ENCODE assay signal across 12 cellular contexts in the genomic region with DNA sequence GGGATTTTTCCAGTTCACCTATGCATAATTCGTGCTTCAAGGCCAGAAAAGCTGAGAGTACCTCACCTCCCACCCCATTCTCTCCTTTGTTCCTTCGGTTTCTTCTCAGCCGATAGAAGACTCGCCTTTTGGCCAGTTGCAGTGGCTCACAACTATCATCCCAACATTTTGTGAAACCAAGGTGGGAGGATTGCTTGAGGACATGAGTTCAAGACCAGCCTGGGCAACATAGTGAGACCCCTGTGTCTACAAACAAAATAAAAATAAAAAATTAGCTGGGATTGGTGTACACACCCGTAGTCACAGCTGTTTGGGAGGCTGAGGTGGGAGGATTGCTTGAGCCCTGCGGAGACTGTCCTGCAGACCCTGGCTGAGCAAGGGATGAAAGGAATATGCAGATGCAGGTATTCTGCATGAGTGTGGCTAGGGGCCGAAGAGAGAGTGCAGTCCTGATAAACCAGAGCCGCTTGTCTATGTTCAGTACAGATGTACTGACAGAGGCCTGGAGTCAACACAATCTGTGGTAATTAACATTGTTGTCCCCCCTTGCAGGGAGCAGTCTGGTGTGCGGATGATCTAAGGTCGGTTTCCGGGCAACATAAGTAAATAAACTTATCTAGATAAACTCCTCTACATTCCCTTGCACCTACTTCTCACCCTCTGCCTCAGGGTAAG. TPM values are rescaled to one million over a fixed set of nuclear protein-coding genes. Genes with fewer than 3 reads are reported as not detected.
DNase-seq lines count a peak whose midpoint lies in the region; TF ChIP-seq lines count a peak whose summit lies in the region.
"Had no signal": no experiment of that assay in that cellular context is flagged by ENCODE, and none has a peak within 500 bp of the region (broad histone marks: within the 10 kb centered on the region; RNA-seq: fewer than 3 reads in every experiment).

No MANE protein-coding gene starts in this region.

- H3K4me3 ChIP-seq in retinal pigment epithelial cell (ENCODE audit: low read length), result no peak overlapping the region
- H3K4me3 ChIP-seq: sigmoid colon had no signal

- DNase-seq in HT-29 (ENCODE audit: low spot score) (peak; percentile 56), amniotic epithelial cell (ENCODE audit: low read depth) (peak; percentile 95), kidney glomerular epithelial cell (lab: John Stamatoyannopoulos, UW) (peak; percentile 35), retinal pigment epithelial cell (ENCODE audit: low read depth) (peak; percentile 50), AML-193 (lab: John Stamatoyannopoulos, UW) (no peak), NCI-H2029 treated with DMSO at 0.1 percent for 48 hours (lab: John Stamatoyannopoulos, UW) (no peak)
- DNase-seq in NK-92 treated with Interleukin-12 subunit alpha and Interleukin-12 subunit beta, amount 100 ng/mL, for 24 hours (lab: John Stamatoyannopoulos, UW), result no peak
- DNase-seq: activated CD4-positive, alpha-beta T cell treated with anti-CD3 and anti-CD28 coated beads, Interleukin-2, amount 10 ng/mL, durations not matched to agents 24 days and 14 days; CD8-positive, alpha-beta memory T cell; hypothalamus; NCI-H2081 treated with DMSO at 0.1 percent for 48 hours; sigmoid colon had no signal

- no peak for TF ChIP-seq CTCF in retinal pigment epithelial cell (conservative IDR thresholded peaks at IDR 0.05; ENCODE audit: low read depth, low read length)

RNA-seq across cellular contexts. Expression of a gene that starts 26.2 kb away (rescaled TPM):
- total RNA-seq in HT-29 (2014; rRNA removed; shearing (Covaris generic)), result 3.3 and 4.8 TPM in 2 replicates

RNA-seq across cellular contexts. Expression of a gene that starts 31.8 kb away (rescaled TPM):
- 7.1 and 8.0 TPM in 2 replicates for total RNA-seq in HT-29 (2014; rRNA removed; shearing (Covaris generic))

Comparison
In these comparisons a context has a peak if more than half of its experiments do, and no peak if none do; other contexts are left out.
1. DNase-seq: peak in HT-29 (single experiment), amniotic epithelial cell (single experiment), kidney glomerular epithelial cell (single experiment) and retinal pigment epithelial cell (single experiment); none in AML-193 (0 of 2), NCI-H2029 treated with DMSO at 0.1 percent for 48 hours (single experiment) and NK-92 treated with Interleukin-12 subunit alpha and Interleukin-12 subunit beta, amount 100 ng/mL, for 24 hours (single experiment).